ENCODE assay signal across 8 cellular contexts in genomic region chr9:137114613-137115393, GRCh38. TPM values are rescaled to one million over a fixed set of nuclear protein-coding genes. Genes with fewer than 3 reads are reported as not detected.
DNase-seq lines count a peak whose midpoint lies in the region; ATAC-seq and TF ChIP-seq lines count a peak whose summit lies in the region.

TSS of gene DPP7 (minus strand) at chr9:137114733. CDS start at chr9:137114713, 20 bp downstream.

- TF ChIP-seq CTCF in glutamatergic neuron (IDR thresholded peaks at IDR 0.05; ENCODE audit: partially characterized antibody, unreplicated experiment) (no peak), thyroid gland (IDR thresholded peaks at IDR 0.05) (no peak)

- peak in 1 of 2 donors; percentile 48 for TF ChIP-seq POLR2A in thyroid gland (IDR thresholded peaks at IDR 0.05)

- peaks cover 8% of the 10 kb centered on the region for H3K4me1 Mint-ChIP-seq in activated naive CD4-positive, alpha-beta T cell treated with anti-CD3 and anti-CD28 coated beads, Interleukin-2, amount 10 ng/mL, durations not matched to agents 7 days and 5 days
- H3K4me1 Mint-ChIP-seq in glutamatergic neuron (ENCODE audit: low read depth, unreplicated experiment): peaks cover 9% of the 10 kb centered on the region

- ATAC-seq in GM19043 (IDR thresholded peaks at IDR 0.05; ENCODE audit: low read depth, unreplicated experiment) (peak; percentile 79), HG03571 (IDR thresholded peaks at IDR 0.05; ENCODE audit: unreplicated experiment) (peak; percentile 56)

- H3K9ac ChIP-seq in trophoblast cell (ENCODE audit: low read length): no peak within 1 kb of the TSS

- no peak within 1 kb of the TSS for H2AK5ac ChIP-seq in trophoblast cell (ENCODE audit: low read length)

- H3K36me3 ChIP-seq in SJSA1 (peaks cover 2% of the 10 kb centered on the region; the same call in 1 of the 2 replicates), trophoblast cell (ENCODE audit: control insufficient read depth in 1 of 2, insufficient read depth in 2 of 2, low read length in 2 of 2) (peaks cover under 1 to 3% of the 10 kb centered on the region in 2 experiments), thyroid gland (peaks cover 4 to 13% of the 10 kb centered on the region in 2 donors)

- CTCF ChIA-PET in activated naive CD4-positive, alpha-beta T cell treated with anti-CD3 and anti-CD28 coated beads, Interleukin-2, amount 10 ng/mL, durations not matched to agents 7 days and 5 days (lab: Charles Lee): interaction anchor here (0.7 to 2.6 kb wide), 5 partner anchors 10 to 122 kb away, joined by 3 to 7 read pairs (median 4); partner anchors contain the start of gene MAN1B1

- intact Hi-C loops in thyroid gland (cut with DNase I): loop anchor here (5.0 kb wide), 1 partner anchor 117 kb away; the partner anchor contains the start of gene SLC34A3

- H3K27ac Mint-ChIP-seq in activated naive CD4-positive, alpha-beta T cell treated with anti-CD3 and anti-CD28 coated beads, Interleukin-2, amount 10 ng/mL, durations not matched to agents 7 days and 5 days: no peak within 1 kb of the TSS
- H3K27ac Mint-ChIP-seq in glutamatergic neuron (ENCODE audit: unreplicated experiment): no peak within 1 kb of the TSS

- H3K79me1 ChIP-seq in trophoblast cell (ENCODE audit: low read length): no peaks in the 10 kb centered on the region

- H3K4me1 ChIP-seq in SJSA1 (replicated peaks) (peaks cover 6% of the 10 kb centered on the region), trophoblast cell (ENCODE audit: control insufficient read depth in 1 of 2, insufficient read depth in 2 of 2, low read length in 2 of 2) (no peaks in the 10 kb centered on the region), thyroid gland (peaks cover 5 to 10% of the 10 kb centered on the region in 2 donors)

- no peaks in the 10 kb centered on the region for H3K27me3 Mint-ChIP-seq in activated naive CD4-positive, alpha-beta T cell treated with anti-CD3 and anti-CD28 coated beads, Interleukin-2, amount 10 ng/mL, durations not matched to agents 7 days and 5 days
- peaks cover 6% of the 10 kb centered on the region for H3K27me3 Mint-ChIP-seq in glutamatergic neuron (ENCODE audit: unreplicated experiment)

- H3K14ac ChIP-seq in trophoblast cell (ENCODE audit: low read length): no peak within 1 kb of the TSS

- H2AFZ ChIP-seq in trophoblast cell (ENCODE audit: insufficient read depth, low read length, poor library complexity): no peak within 1 kb of the TSS

- peak within 1 kb of the TSS; percentile 73 for H3K4me3 Mint-ChIP-seq in activated naive CD4-positive, alpha-beta T cell treated with anti-CD3 and anti-CD28 coated beads, Interleukin-2, amount 10 ng/mL, durations not matched to agents 7 days and 5 days
- no peak within 1 kb of the TSS for H3K4me3 Mint-ChIP-seq in glutamatergic neuron (ENCODE audit: unreplicated experiment)

- no peaks in the 10 kb centered on the region for H3K79me2 ChIP-seq in trophoblast cell (ENCODE audit: control insufficient read depth, insufficient read depth, low read length, poor library complexity)

- no CpG with 5 or more reads among the region's 70 CpGs for WGBS in trophoblast cell (ENCODE audit: extremely low coverage, insufficient coverage, insufficient read length)
- WGBS in thyroid gland, 2 donors: 32 to 52% methylated on average over 3 to 5 of the region's 70 CpGs

- H3K27me3 ChIP-seq in SJSA1 (replicated peaks) (peaks cover 11% of the 10 kb centered on the region), trophoblast cell (ENCODE audit: insufficient read depth, low read length) (peaks cover 24% of the 10 kb centered on the region), thyroid gland (no peaks in the 10 kb centered on the region)

- H2BK120ac ChIP-seq in trophoblast cell (ENCODE audit: insufficient read depth, low read length, poor library complexity): no peak within 1 kb of the TSS

- no peak within 1 kb of the TSS for H3K23ac ChIP-seq in trophoblast cell (ENCODE audit: low read length)

- H3K4ac ChIP-seq in trophoblast cell (ENCODE audit: low read depth, low read length): no peak within 1 kb of the TSS

- DNase-seq in AML-193 (lab: John Stamatoyannopoulos, UW): peak; percentile 41 to 53
- DNase-seq in SJSA1 (ENCODE audit: low read depth in 1 of 2, low spot score in 2 of 2): no peak
- DNase-seq in activated naive CD4-positive, alpha-beta T cell treated with anti-CD3 and anti-CD28 coated beads, Interleukin-2, amount 10 ng/mL, durations not matched to agents 7 days and 5 days: peak; percentile 89
- DNase-seq in glutamatergic neuron: peak; percentile 60
- DNase-seq in trophoblast cell: peak in 1 of 2 donors; percentile 54
- peak; percentile 69 to 75 for DNase-seq in thyroid gland

- H2BK5ac ChIP-seq in trophoblast cell (ENCODE audit: low read depth, low read length, poor library complexity): no peak within 1 kb of the TSS

- H2BK12ac ChIP-seq in trophoblast cell (ENCODE audit: low read length): no peak within 1 kb of the TSS

- H3K18ac ChIP-seq in trophoblast cell (ENCODE audit: low read length): no peak within 1 kb of the TSS

- H3K4me2 ChIP-seq in trophoblast cell (ENCODE audit: low read length): peak within 1 kb of the TSS; percentile 59

- H4K91ac ChIP-seq in trophoblast cell (ENCODE audit: low read depth, low read length): no peak within 1 kb of the TSS

- H3K9me3 ChIP-seq in SJSA1 (replicated peaks): no peaks in the 10 kb centered on the region
- no peaks in the 10 kb centered on the region for H3K9me3 ChIP-seq in trophoblast cell (ENCODE audit: insufficient read depth, low read depth, low read length)
- H3K9me3 ChIP-seq in thyroid gland: no peaks in the 10 kb centered on the region

- no peak within 1 kb of the TSS for H4K8ac ChIP-seq in trophoblast cell (ENCODE audit: low read depth, low read length)

- peak within 1 kb of the TSS; percentile 43 for H3K4me3 ChIP-seq in SJSA1
- H3K4me3 ChIP-seq in trophoblast cell (ENCODE audit: low read depth, low read length): no peak within 1 kb of the TSS
- H3K4me3 ChIP-seq in thyroid gland (replicated peaks in 1 of 3): peak within 1 kb of the TSS; percentile 51 to 87 (median 53)

- H4K12ac ChIP-seq in trophoblast cell (ENCODE audit: low read depth, low read length): no peak within 1 kb of the TSS

- H3K27ac ChIP-seq in SJSA1: no peak within 1 kb of the TSS
- H3K27ac ChIP-seq in trophoblast cell (ENCODE audit: low read depth, low read length): no peak within 1 kb of the TSS
- H3K27ac ChIP-seq in thyroid gland: no peak within 1 kb of the TSS

- H3K36me3 Mint-ChIP-seq in activated naive CD4-positive, alpha-beta T cell treated with anti-CD3 and anti-CD28 coated beads, Interleukin-2, amount 10 ng/mL, durations not matched to agents 7 days and 5 days: peaks cover 6% of the 10 kb centered on the region
- H3K36me3 Mint-ChIP-seq in glutamatergic neuron (ENCODE audit: unreplicated experiment): no peaks in the 10 kb centered on the region

- H3K9me3 Mint-ChIP-seq in activated naive CD4-positive, alpha-beta T cell treated with anti-CD3 and anti-CD28 coated beads, Interleukin-2, amount 10 ng/mL, durations not matched to agents 7 days and 5 days: no peaks in the 10 kb centered on the region
- peaks cover 4% of the 10 kb centered on the region for H3K9me3 Mint-ChIP-seq in glutamatergic neuron (ENCODE audit: unreplicated experiment)

RNA-seq across cellular contexts. Expression of gene DPP7, which starts in this region (rescaled TPM):
- total RNA-seq in SJSA1 (2014; rRNA removed; shearing (Covaris generic)): 5.1 and 6.4 TPM in 2 replicates
- 30.8 TPM for total RNA-seq in glutamatergic neuron (ENCODE audit: unreplicated experiment)
- 11.0 and 12.4 TPM in 2 replicates for polyA plus RNA-seq in trophoblast cell (2013)
- 100 to 1,000 TPM; 120 to 209 (median 157) TPM for total RNA-seq in thyroid gland

Comparison
In these comparisons a context has a peak if more than half of its experiments do, and no peak if none do; other contexts are left out.
1. DNase-seq: peak in AML-193 (2 of 2), activated naive CD4-positive, alpha-beta T cell treated with anti-CD3 and anti-CD28 coated beads, Interleukin-2, amount 10 ng/mL, durations not matched to agents 7 days and 5 days (single experiment), glutamatergic neuron (single experiment) and thyroid gland (2 of 2); none in SJSA1 (0 of 2).